In the genomic region with DNA sequence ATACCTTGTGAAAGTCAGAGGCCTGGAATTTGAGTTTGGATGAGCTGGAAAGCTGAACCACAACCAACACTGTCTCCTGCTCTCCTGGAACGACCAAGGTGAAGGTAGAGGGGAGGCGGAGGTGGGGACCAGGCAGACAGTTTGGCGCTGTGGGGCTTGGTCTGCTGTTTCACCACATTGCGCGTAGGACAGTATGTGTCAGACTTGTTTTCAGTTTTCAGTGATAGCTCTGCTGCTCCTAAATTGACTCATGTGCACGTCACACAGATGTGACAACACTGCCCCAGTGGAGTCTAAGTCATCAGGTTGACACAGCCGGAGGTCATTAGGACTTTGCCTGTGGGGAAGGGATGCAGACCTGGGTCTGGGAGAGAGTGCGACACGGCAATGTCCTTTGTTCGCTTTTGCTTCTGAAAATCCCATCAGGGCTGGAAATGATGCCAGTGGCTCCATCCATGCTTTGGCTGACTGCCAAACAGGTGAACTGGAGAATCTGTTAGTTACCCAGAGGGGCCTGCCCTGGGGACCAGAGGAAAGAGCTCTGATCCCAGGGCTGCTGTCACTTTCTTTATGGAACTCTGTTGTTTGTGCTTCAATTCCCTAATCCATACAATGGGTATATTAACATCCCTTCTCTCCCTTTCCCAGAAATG, we compare ENCODE assay signal across 9 cellular contexts.
A peak's percentile ranks its signal among the peaks of the same experiment; 100 is the strongest.
DNase-seq lines count a peak whose midpoint lies in the region; ATAC-seq, FAIRE-seq and TF ChIP-seq lines count a peak whose summit lies in the region.
"Had no signal": no experiment of that assay in that cellular context is flagged by ENCODE, and none has a peak within 500 bp of the region (broad histone marks: within the 10 kb centered on the region; RNA-seq: fewer than 3 reads in every experiment).

No MANE protein-coding gene starts in this region.

- ATAC-seq in HG02885 (IDR thresholded peaks at IDR 0.05; ENCODE audit: poor library complexity, unreplicated experiment) (peak; percentile 88), GM21717 (IDR thresholded peaks at IDR 0.05; ENCODE audit: unreplicated experiment) (no peak), HG02610 (IDR thresholded peaks at IDR 0.05; ENCODE audit: unreplicated experiment) (no peak)
- ATAC-seq: lower lobe of right lung had no signal

- FAIRE-seq in D721Med (lab: Jason Lieb, UNC) = no peak

- H3K36me3 Mint-ChIP-seq in CD14-positive monocyte = no peaks in the 10 kb centered on the region
- no peaks in the 10 kb centered on the region for H3K36me3 Mint-ChIP-seq in T-helper 2 cell treated with Interferon-gamma antibody and Interleukin-4, amounts not matched to agents 5 μg/mL and 100 μg/mL, for 36 hours (ENCODE audit: low read depth)

- peaks cover 0 to 6% (median 0%) of the 10 kb centered on the region in 3 donors for H3K27me3 Mint-ChIP-seq in CD14-positive monocyte (ENCODE audit: low read depth in 3 of 3)
- H3K27me3 Mint-ChIP-seq in T-helper 2 cell treated with Interferon-gamma antibody and Interleukin-4, amounts not matched to agents 5 μg/mL and 100 μg/mL, for 36 hours (ENCODE audit: low read depth) = no peaks in the 10 kb centered on the region

- no peaks in the 10 kb centered on the region for H3K9me3 Mint-ChIP-seq in CD14-positive monocyte
- no peaks in the 10 kb centered on the region for H3K9me3 Mint-ChIP-seq in T-helper 2 cell treated with Interferon-gamma antibody and Interleukin-4, amounts not matched to agents 5 μg/mL and 100 μg/mL, for 36 hours

- TF ChIP-seq CTCF in CD14-positive monocyte (IDR thresholded peaks at IDR 0.05) (no peak), epithelial cell of esophagus (IDR thresholded peaks at IDR 0.05; ENCODE audit: insufficient read depth, low read depth, low read length, missing control alignments) (no peak), D721Med (IDR thresholded peaks at IDR 0.05; ENCODE audit: insufficient read depth, missing control alignments) (no peak)

- H3K4me1 Mint-ChIP-seq in CD14-positive monocyte = peaks cover 19% of the 10 kb centered on the region
- H3K4me1 Mint-ChIP-seq in T-helper 2 cell treated with Interferon-gamma antibody and Interleukin-4, amounts not matched to agents 5 μg/mL and 100 μg/mL, for 36 hours (ENCODE audit: low read depth) = peaks cover 16% of the 10 kb centered on the region

- H3K4me3 Mint-ChIP-seq in CD14-positive monocyte = no peak overlapping the region
- H3K4me3 Mint-ChIP-seq in T-helper 2 cell treated with Interferon-gamma antibody and Interleukin-4, amounts not matched to agents 5 μg/mL and 100 μg/mL, for 36 hours = no peak overlapping the region

- H3K4me3 ChIP-seq in epithelial cell of esophagus (ENCODE audit: low read length) = no peak overlapping the region
- H3K4me3 ChIP-seq: lower lobe of right lung had no signal

- intact Hi-C loops in CD14-positive monocyte (cut with micrococcal nuclease) = no loop called here

- peak overlapping the region; percentile 28 to 88 (median 81) for H3K27ac Mint-ChIP-seq in CD14-positive monocyte
- H3K27ac Mint-ChIP-seq in T-helper 2 cell treated with Interferon-gamma antibody and Interleukin-4, amounts not matched to agents 5 μg/mL and 100 μg/mL, for 36 hours = peak overlapping the region; percentile 73

- DNase-seq in CD14-positive monocyte (ENCODE audit: low spot score) (peak; percentile 81), epithelial cell of esophagus (ENCODE audit: low read depth) (peak; percentile 64), D721Med (ENCODE audit: insufficient read length, low spot score) (no peak), NCI-H1436 treated with DMSO at 0.1 percent for 48 hours (lab: John Stamatoyannopoulos, UW) (no peak)
- DNase-seq in T-helper 2 cell treated with Interferon-gamma antibody and Interleukin-4, amounts not matched to agents 5 μg/mL and 100 μg/mL, for 36 hours (ENCODE audit: low spot score) = peak; percentile 83
- DNase-seq: lower lobe of right lung had no signal

Comparison
In these comparisons a context has a peak if more than half of its experiments do, and no peak if none do; other contexts are left out.
1. DNase-seq: peak in CD14-positive monocyte (single experiment), T-helper 2 cell treated with Interferon-gamma antibody and Interleukin-4, amounts not matched to agents 5 μg/mL and 100 μg/mL, for 36 hours (single experiment) and epithelial cell of esophagus (single experiment); none in D721Med (single experiment) and NCI-H1436 treated with DMSO at 0.1 percent for 48 hours (single experiment).